In genomic region chr10:91709394-91709798, GRCh38 we compare ENCODE assay signal across 13 cellular contexts.
A peak's percentile ranks its signal among the peaks of the same experiment; 100 is the strongest.
DNase-seq lines count a peak whose midpoint lies in the region; ATAC-seq, FAIRE-seq and TF ChIP-seq lines count a peak whose summit lies in the region.
"Had no signal": no experiment of that assay in that cellular context is flagged by ENCODE, and none has a peak within 500 bp of the region (broad histone marks: within the 10 kb centered on the region; RNA-seq: fewer than 3 reads in every experiment).

No MANE protein-coding gene starts in this region.

- no peaks in the 10 kb centered on the region for H3K27me3 ChIP-seq in small intestine (ENCODE audit: control insufficient read depth in 2 of 2, insufficient read depth in 2 of 2, low read length in 2 of 2)
- H3K27me3 ChIP-seq: body of pancreas, transverse colon had no signal

- H3K4me3 ChIP-seq in small intestine (ENCODE audit: low read depth in 1 of 2, low read length in 2 of 2) = no peak overlapping the region
- no peak overlapping the region for H3K4me3 ChIP-seq in lower leg skin (ENCODE audit: low read depth, poor library complexity, severe bottlenecking)
- H3K4me3 ChIP-seq: body of pancreas, smooth muscle cell, transverse colon had no signal

- TF ChIP-seq POLR2A in lower leg skin (IDR thresholded peaks at IDR 0.05) = no peak

- WGBS in small intestine, 3 donors = 14 to 30% (median 20%) methylated on average over 1 of the region's 1 CpG
- 46 to 57% methylated on average over 1 of the region's 1 CpG for WGBS in lower leg skin, 2 donors

- peak; percentile 66 for ATAC-seq in esophagus mucosa
- ATAC-seq: body of pancreas had no signal

- intact Hi-C loops in lower leg skin (cut with DNase I; ENCODE audit: low total_unique reads) = no loop called here

- no peaks in the 10 kb centered on the region for H3K4me1 ChIP-seq in small intestine (ENCODE audit: control insufficient read depth in 2 of 2, insufficient read depth in 1 of 2, low read depth in 1 of 2, low read length in 1 of 2)

- no peak for FAIRE-seq in small intestine (lab: Jason Lieb, UNC)

- no peak for TF ChIP-seq CTCF in lower leg skin (IDR thresholded peaks at IDR 0.05)

- DNase-seq in SHP77 treated with DMSO at 0.1 percent for 48 hours (lab: John Stamatoyannopoulos, UW) (peak; percentile 1), SHP77 (lab: John Stamatoyannopoulos, UW) (no peak), NCI-H774 (lab: John Stamatoyannopoulos, UW) (peak; percentile 31), small intestine (peak; percentile 56), lower leg skin (ENCODE audit: low spot score in 2 of 2) (no peak), activated T-cell treated with anti-CD3 and anti-CD28 coated beads for 4 hours (no peak), cerebellar cortex (ENCODE audit: low spot score) (no peak)
- DNase-seq: body of pancreas, erythroblast, NCI-H345, transverse colon had no signal

- H3K27ac ChIP-seq in small intestine (ENCODE audit: low read depth in 1 of 2, low read length in 1 of 2) = no peak overlapping the region
- H3K27ac ChIP-seq: body of pancreas, transverse colon had no signal

- no peaks in the 10 kb centered on the region for H3K9me3 ChIP-seq in small intestine (ENCODE audit: control insufficient read depth, low read depth)
- H3K9me3 ChIP-seq: body of pancreas, transverse colon had no signal

- no peaks in the 10 kb centered on the region for H3K36me3 ChIP-seq in small intestine (ENCODE audit: control insufficient read depth in 2 of 2, insufficient read depth in 2 of 2, low read length in 2 of 2)
- H3K36me3 ChIP-seq: transverse colon had no signal

Comparison
In these comparisons a context has a peak if more than half of its experiments do, and no peak if none do; other contexts are left out.
1. DNase-seq: peak in SHP77 treated with DMSO at 0.1 percent for 48 hours (single experiment), NCI-H774 (single experiment) and small intestine (single experiment); none in SHP77 (0 of 2), lower leg skin (0 of 2), activated T-cell treated with anti-CD3 and anti-CD28 coated beads for 4 hours (single experiment) and cerebellar cortex (single experiment).